ENCODE assay signal across 13 cellular contexts in genomic region chr2:190853659-190854386, GRCh38. TPM values are rescaled to one million over a fixed set of nuclear protein-coding genes. Genes with fewer than 3 reads are reported as not detected.
DNase-seq lines count a peak whose midpoint lies in the region; ATAC-seq and TF ChIP-seq lines count a peak whose summit lies in the region.
"Had no signal": no experiment of that assay in that cellular context is flagged by ENCODE, and none has a peak within 500 bp of the region (broad histone marks: within the 10 kb centered on the region; RNA-seq: fewer than 3 reads in every experiment).

No MANE protein-coding gene starts in this region.

- TF ChIP-seq CTCF in chondrocyte (IDR thresholded peaks at IDR 0.05), result no peak

- H3K79me2 ChIP-seq in mesendoderm (ENCODE audit: control insufficient read depth, insufficient read depth, low read length), result no peaks in the 10 kb centered on the region

- no CpG with 5 or more reads among the region's 2 CpGs for WGBS in mesendoderm (ENCODE audit: extremely low coverage, insufficient coverage, low lambda C conversion rate)

- ATAC-seq in GM19351 (IDR thresholded peaks at IDR 0.05; ENCODE audit: unreplicated experiment), result peak; percentile 75
- peak; percentile 75 for ATAC-seq in HG03432 (IDR thresholded peaks at IDR 0.05; ENCODE audit: unreplicated experiment)

- H3K18ac ChIP-seq in mesendoderm (ENCODE audit: low read length), result no peak overlapping the region

- no peak overlapping the region for H3K56ac ChIP-seq in mesendoderm (ENCODE audit: low read length)

- no peak overlapping the region for H3K4ac ChIP-seq in mesendoderm (ENCODE audit: low read depth, low read length)

- H3K36me3 ChIP-seq in SJCRH30, result no peaks in the 10 kb centered on the region
- no peaks in the 10 kb centered on the region for H3K36me3 ChIP-seq in mesendoderm (ENCODE audit: control insufficient read depth, insufficient read depth, low read length)

- H3K27me3 ChIP-seq in SJCRH30 (no peaks in the 10 kb centered on the region), mesendoderm (ENCODE audit: insufficient read depth, low read length, poor library complexity) (no peaks in the 10 kb centered on the region)

- no peaks in the 10 kb centered on the region for H3K9me3 Mint-ChIP-seq in chondrocyte (ENCODE audit: low read depth)
- H3K9me3 Mint-ChIP-seq: nephron progenitor cell; stimulated activated naive CD8-positive, alpha-beta T cell treated with anti-CD3 and anti-CD28 coated beads, Interleukin-15, Interleukin-2, amounts not matched to agents 100 ng/mL and 50 ng/mL, for 24 hours had no signal

- no peaks in the 10 kb centered on the region for H3K27me3 Mint-ChIP-seq in chondrocyte (ENCODE audit: low read depth)
- H3K27me3 Mint-ChIP-seq: stimulated activated naive CD8-positive, alpha-beta T cell treated with anti-CD3 and anti-CD28 coated beads, Interleukin-15, Interleukin-2, amounts not matched to agents 100 ng/mL and 50 ng/mL, for 24 hours had no signal

- peaks cover 53% of the 10 kb centered on the region for H3K4me1 Mint-ChIP-seq in chondrocyte (ENCODE audit: low read depth)
- H3K4me1 Mint-ChIP-seq: nephron progenitor cell had no signal

- no peak overlapping the region for H2BK5ac ChIP-seq in mesendoderm (ENCODE audit: low read length)

- H3K4me3 Mint-ChIP-seq in chondrocyte (ENCODE audit: unreplicated experiment), result no peak overlapping the region
- H3K4me3 Mint-ChIP-seq: nephron progenitor cell; stimulated activated naive CD8-positive, alpha-beta T cell treated with anti-CD3 and anti-CD28 coated beads, Interleukin-15, Interleukin-2, amounts not matched to agents 100 ng/mL and 50 ng/mL, for 24 hours had no signal

- no peaks in the 10 kb centered on the region for H3K36me3 Mint-ChIP-seq in chondrocyte (ENCODE audit: low read depth)

- no peaks in the 10 kb centered on the region for H3K9me3 ChIP-seq in SJCRH30 (replicated peaks)

- no peak overlapping the region for H2BK120ac ChIP-seq in mesendoderm (ENCODE audit: low read depth, low read length)

- no peak overlapping the region for H2BK15ac ChIP-seq in mesendoderm (replicated peaks; ENCODE audit: low read depth)

- H3K4me3 ChIP-seq in SJCRH30, result no peak overlapping the region
- no peak overlapping the region for H3K4me3 ChIP-seq in mesendoderm (ENCODE audit: low read length)
- H3K4me3 ChIP-seq: SK-N-MC had no signal

- H4K5ac ChIP-seq in mesendoderm (ENCODE audit: low read length), result no peak overlapping the region

- H3K9ac ChIP-seq in mesendoderm (ENCODE audit: low read length), result no peak overlapping the region

- DNase-seq in AG08395 (ENCODE audit: low spot score) (peak; percentile 31), chondrocyte (ENCODE audit: low spot score) (no peak), SJCRH30 (no peak), mesendoderm (no peak), NCI-H2227 (lab: John Stamatoyannopoulos, UW; ENCODE audit: unreplicated experiment) (no peak), NAMALWA (ENCODE audit: low spot score) (no peak)
- DNase-seq: activated CD8-positive, alpha-beta memory T cell treated with anti-CD3 and anti-CD28 coated beads for 24 hours; NCI-H1694 treated with DMSO at 0.1 percent for 48 hours; nephron progenitor cell had no signal

- H2AK5ac ChIP-seq in mesendoderm (ENCODE audit: low read length), result no peak overlapping the region

- H3K4me1 ChIP-seq in SJCRH30 (peaks cover 8% of the 10 kb centered on the region), mesendoderm (ENCODE audit: control insufficient read depth, low read depth, low read length) (no peaks in the 10 kb centered on the region)

- no peak overlapping the region for H4K8ac ChIP-seq in mesendoderm (ENCODE audit: low read depth, low read length)

- H3K27ac ChIP-seq in SJCRH30, result no peak overlapping the region
- no peak overlapping the region for H3K27ac ChIP-seq in mesendoderm (ENCODE audit: low read depth, low read length)
- H3K27ac ChIP-seq: SK-N-MC had no signal

- no peak overlapping the region for H3K4me2 ChIP-seq in mesendoderm (ENCODE audit: low read length)

- no peaks in the 10 kb centered on the region for H3K79me1 ChIP-seq in mesendoderm (ENCODE audit: low read length)

- H3K23ac ChIP-seq in mesendoderm (ENCODE audit: low read length), result no peak overlapping the region

- peak overlapping the region; percentile 24 for H3K27ac Mint-ChIP-seq in chondrocyte (ENCODE audit: unreplicated experiment)
- H3K27ac Mint-ChIP-seq: nephron progenitor cell; stimulated activated naive CD8-positive, alpha-beta T cell treated with anti-CD3 and anti-CD28 coated beads, Interleukin-15, Interleukin-2, amounts not matched to agents 100 ng/mL and 50 ng/mL, for 24 hours had no signal

RNA-seq across cellular contexts. Expression of gene GLS, which starts 26.8 kb away (rescaled TPM):
- total RNA-seq in chondrocyte, result 234 to 330 TPM (median 245 TPM) in 3 replicates
- total RNA-seq in SJCRH30 (2014; rRNA removed; shearing (Covaris generic)), result 243 and 283 TPM in 2 replicates
- 41.6 TPM for polyA plus RNA-seq in mesendoderm (2013, experiment 1 of 2)
- polyA plus RNA-seq in mesendoderm (2013, experiment 2 of 2), result 41.3 TPM
